Comparison of ENCODE assay signal across 29 cellular contexts in the genomic region with DNA sequence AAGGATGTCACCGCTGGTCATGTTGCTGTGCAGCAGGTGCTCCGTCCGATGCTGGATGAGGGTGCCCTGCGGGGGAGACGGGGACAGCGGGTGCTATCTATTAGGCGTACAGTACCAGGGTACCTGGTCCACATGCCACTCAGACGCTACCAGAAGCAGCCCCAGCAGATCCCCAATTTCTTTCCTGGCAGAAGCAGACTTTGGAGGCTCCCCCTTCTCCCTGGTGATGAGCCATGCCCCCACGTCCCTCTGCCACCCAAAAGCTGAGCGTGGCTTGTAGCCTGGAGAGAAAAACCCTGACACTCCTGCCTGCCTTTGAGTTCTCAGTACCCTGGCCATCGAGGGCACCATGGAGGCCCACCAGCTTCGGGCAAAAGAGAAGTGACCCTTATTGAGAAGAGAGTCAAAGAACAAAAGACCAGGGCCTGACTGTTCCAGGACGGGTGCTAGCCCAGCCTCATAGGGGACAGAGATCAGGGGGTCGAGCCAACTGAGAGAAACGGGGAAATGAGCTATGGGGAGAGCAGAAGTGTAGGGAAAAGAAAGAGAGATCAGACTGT.
"Had no signal": no experiment of that assay in that cellular context is flagged by ENCODE, and none has a peak within 500 bp of the region (broad histone marks: within the 10 kb centered on the region; RNA-seq: fewer than 3 reads in every experiment).

No MANE protein-coding gene starts in this region.

- H3K27me3 ChIP-seq: ovary, right lobe of liver, sigmoid colon, thyroid gland, tibial nerve, upper lobe of left lung, uterus had no signal

- H3K9me3 Mint-ChIP-seq: neural crest cell; stimulated activated effector memory CD8-positive, alpha-beta T cell treated with anti-CD3 and anti-CD28 coated beads, Interleukin-12 subunit alpha, Interleukin-12 subunit beta, amount 100 ng/mL, for 72 hours had no signal

- DNase-seq: nephron progenitor cell; nucleus accumbens; ovary; psoas muscle; right cardiac atrium; right lobe of liver; sigmoid colon; small intestine; stimulated activated CD4-positive, alpha-beta T cell treated with anti-CD3 and anti-CD28 coated beads, Interleukin-15, amount 100 ng/mL, for 24 hours; stimulated activated CD4-positive, alpha-beta T cell treated with anti-CD3 and anti-CD28 coated beads, Interleukin-2, amount 100 ng/mL, for 24 hours; stimulated activated CD4-positive, alpha-beta T cell treated with anti-CD3 and anti-CD28 coated beads, Interleukin-2, amount 100 ng/mL, for 48 hours; stimulated activated CD4-positive, alpha-beta T cell treated with anti-CD3 and anti-CD28 coated beads, Interleukin-4, amount 100 ng/mL, for 24 hours; stimulated activated naive CD4-positive, alpha-beta T cell treated with Interleukin-2 at 50 U/mL for 16 hours; stomach; thyroid gland; trophoblast cell; upper lobe of left lung; uterus had no signal

- H3K36me3 Mint-ChIP-seq: naive thymus-derived CD8-positive, alpha-beta T cell; natural killer cell treated with Interleukin-12 subunit alpha and Interleukin-12 subunit beta and Interleukin-15 and Interleukin-18, amount 100 ng/mL, for 72 hours; stimulated activated effector memory CD8-positive, alpha-beta T cell treated with anti-CD3 and anti-CD28 coated beads, Interleukin-12 subunit alpha, Interleukin-12 subunit beta, amount 100 ng/mL, for 72 hours; stimulated activated naive B cell treated with anti-CD40 and anti-IgM and Interleukin-4, amounts not matched to agents 10 μg/mL and 1 μg/mL and 100 μg/mL, for 72 hours had no signal

- H3K4me1 Mint-ChIP-seq: stimulated activated effector memory CD8-positive, alpha-beta T cell treated with anti-CD3 and anti-CD28 coated beads, Interleukin-12 subunit alpha, Interleukin-12 subunit beta, amount 100 ng/mL, for 72 hours; stimulated activated naive B cell treated with anti-CD40 and anti-IgM and Interleukin-4, amounts not matched to agents 10 μg/mL and 1 μg/mL and 100 μg/mL, for 72 hours had no signal

- H3K4me3 Mint-ChIP-seq: natural killer cell treated with Interleukin-12 subunit alpha and Interleukin-12 subunit beta and Interleukin-15 and Interleukin-18, amount 100 ng/mL, for 72 hours; nephron progenitor cell; neural crest cell; stimulated activated effector memory CD8-positive, alpha-beta T cell treated with anti-CD3 and anti-CD28 coated beads, Interleukin-12 subunit alpha, Interleukin-12 subunit beta, amount 100 ng/mL, for 72 hours; stimulated activated naive B cell treated with anti-CD40 and anti-IgM and Interleukin-4, amounts not matched to agents 10 μg/mL and 1 μg/mL and 100 μg/mL, for 72 hours; stimulated activated naive CD8-positive, alpha-beta T cell treated with anti-CD3 and anti-CD28 coated beads, Interleukin-15, Interleukin-2, amounts not matched to agents 100 ng/mL and 50 ng/mL, for 24 hours had no signal

- H3K36me3 ChIP-seq: neutrophil, ovary, right lobe of liver, sigmoid colon, stomach, thoracic aorta, thyroid gland, tibial nerve, upper lobe of left lung, uterus had no signal

- H3K27ac ChIP-seq: neutrophil, ovary, parathyroid adenoma, psoas muscle, right lobe of liver, sigmoid colon, stomach, thoracic aorta, thyroid gland, tibial nerve, upper lobe of left lung, uterus had no signal

- H3K27ac Mint-ChIP-seq: naive thymus-derived CD8-positive, alpha-beta T cell; natural killer cell treated with Interleukin-12 subunit alpha and Interleukin-12 subunit beta and Interleukin-15 and Interleukin-18, amount 100 ng/mL, for 72 hours; progenitor cell of endocrine pancreas; stimulated activated effector memory CD8-positive, alpha-beta T cell treated with anti-CD3 and anti-CD28 coated beads, Interleukin-12 subunit alpha, Interleukin-12 subunit beta, amount 100 ng/mL, for 72 hours; stimulated activated naive B cell treated with anti-CD40 and anti-IgM and Interleukin-4, amounts not matched to agents 10 μg/mL and 1 μg/mL and 100 μg/mL, for 72 hours; stimulated activated naive CD8-positive, alpha-beta T cell treated with anti-CD3 and anti-CD28 coated beads, Interleukin-15, Interleukin-2, amounts not matched to agents 100 ng/mL and 50 ng/mL, for 24 hours had no signal

- H3K4me3 ChIP-seq: ovary, psoas muscle, right lobe of liver, sigmoid colon, stomach, thoracic aorta, thyroid gland, tibial nerve, upper lobe of left lung, uterus had no signal

- ATAC-seq: psoas muscle, right cardiac atrium had no signal

- H3K9me3 ChIP-seq: neutrophil, ovary, psoas muscle, right lobe of liver, sigmoid colon, thoracic aorta, thyroid gland, upper lobe of left lung, uterus had no signal

- H3K4me1 ChIP-seq: parathyroid adenoma, psoas muscle, right lobe of liver, sigmoid colon, stomach, thyroid gland, tibial nerve, upper lobe of left lung, uterus had no signal

- H3K9ac ChIP-seq: parathyroid adenoma had no signal
